ENCODE assay signal across 9 cellular contexts in the genomic region with DNA sequence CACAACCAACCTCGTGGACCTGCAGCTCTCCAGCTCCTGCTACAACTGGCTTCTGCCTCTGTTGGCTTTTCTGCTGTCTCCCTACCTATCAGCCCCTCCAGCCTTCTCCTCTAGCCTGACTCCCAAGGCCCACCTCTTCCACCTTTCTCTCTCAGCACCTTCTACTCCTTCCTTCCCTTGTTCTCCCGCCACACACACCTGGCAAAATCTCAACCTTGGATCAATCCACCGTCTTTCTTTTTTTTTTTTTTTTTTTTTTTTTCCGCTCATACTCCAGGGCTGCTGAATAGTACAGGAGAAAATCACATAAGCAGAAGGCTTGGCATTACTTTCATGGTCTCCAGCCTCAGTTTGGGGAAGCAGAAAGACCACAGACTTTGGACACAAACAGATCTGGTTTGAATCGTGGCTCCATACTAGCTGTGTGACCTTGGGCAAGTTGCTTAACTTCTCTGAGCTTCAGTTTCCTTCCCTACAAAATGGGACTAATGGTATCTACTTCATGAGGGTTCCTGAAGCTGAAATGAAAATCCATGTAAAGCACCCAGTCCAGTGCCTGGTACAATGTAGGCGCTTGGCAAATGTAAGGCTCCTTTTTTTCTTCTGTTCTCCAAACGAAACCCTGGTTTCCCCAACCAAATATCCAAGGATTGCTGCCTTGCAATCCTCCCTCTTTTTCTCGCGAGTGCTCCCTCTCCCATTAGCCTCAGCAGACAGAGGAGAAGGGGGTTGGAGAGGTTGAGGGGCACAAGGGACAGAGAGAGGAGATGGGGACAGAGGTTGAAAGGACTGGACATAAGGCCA. TPM values are rescaled to one million over a fixed set of nuclear protein-coding genes. Genes with fewer than 3 reads are reported as not detected.
DNase-seq lines count a peak whose midpoint lies in the region; ATAC-seq and TF ChIP-seq lines count a peak whose summit lies in the region.
"Had no signal": no experiment of that assay in that cellular context is flagged by ENCODE, and none has a peak within 500 bp of the region (broad histone marks: within the 10 kb centered on the region; RNA-seq: fewer than 3 reads in every experiment).

No MANE protein-coding gene starts in this region.

- H3K4me3 ChIP-seq in heart left ventricle (peak overlapping the region; percentile 51 to 87 (median 64)), dorsolateral prefrontal cortex (peak overlapping the region; percentile 40 to 76 (median 61)), muscle layer of duodenum (ENCODE audit: low read depth in 1 of 2, low read length in 2 of 2) (peak overlapping the region; percentile 55 to 64), Karpas-422 (ENCODE audit: low read length) (no peak overlapping the region)

- no peaks in the 10 kb centered on the region for H3K9me2 ChIP-seq in Karpas-422 (replicated peaks; ENCODE audit: insufficient read depth, low read length)

- H3K4me2 ChIP-seq in Karpas-422 (ENCODE audit: low read depth, low read length, poor library complexity, severe bottlenecking) = no peak overlapping the region

- 39 to 53% (median 48%) methylated on average over 9 of the region's 9 CpGs for WGBS in heart left ventricle, 4 donors

- DNase-seq in heart left ventricle = no peak
- DNase-seq in Right ventricle myocardium superior = no peak
- DNase-seq in dorsolateral prefrontal cortex = no peak
- no peak for DNase-seq in NCI-H2171 (lab: John Stamatoyannopoulos, UW)
- DNase-seq in occipital lobe (lab: John Stamatoyannopoulos, UW) = no peak
- DNase-seq in Karpas-422 = no peak
- DNase-seq: erythroblast had no signal

- H3K9me3 ChIP-seq in heart left ventricle = peaks cover 0 to 7% (median 0%) of the 10 kb centered on the region in 12 donors
- no peaks in the 10 kb centered on the region for H3K9me3 ChIP-seq in muscle layer of duodenum (ENCODE audit: control insufficient read depth in 1 of 2, low read length in 2 of 2)
- no peaks in the 10 kb centered on the region for H3K9me3 ChIP-seq in Karpas-422 (ENCODE audit: low read length)

- no peak overlapping the region for H3K9ac ChIP-seq in Karpas-422 (ENCODE audit: low read length)

- intact Hi-C loops in heart left ventricle (cut with DNase I) (no loop called here), Right ventricle myocardium superior (cut with DNase I) (no loop called here), dorsolateral prefrontal cortex (cut with DNase I) (no loop called here)

- H4K20me1 ChIP-seq in Karpas-422 (ENCODE audit: insufficient read depth, low read depth, low read length) = no peaks in the 10 kb centered on the region

- TF ChIP-seq CTCF in heart left ventricle (IDR thresholded peaks at IDR 0.05) (no peak), dorsolateral prefrontal cortex (IDR thresholded peaks at IDR 0.05 in 54 of 56, conservative IDR thresholded peaks at IDR 0.05 in 2 of 56; ENCODE audit: low read depth in 1 of 56, partially characterized antibody in 56 of 56) (no peak)

- no peaks in the 10 kb centered on the region for H3K79me2 ChIP-seq in Karpas-422 (ENCODE audit: low read length)

- no peak for TF ChIP-seq POLR2A in heart left ventricle (IDR thresholded peaks at IDR 0.05)

- no peak overlapping the region for H2AFZ ChIP-seq in Karpas-422 (ENCODE audit: low read length)

- peaks cover 0 to 24% (median 0%) of the 10 kb centered on the region in 9 donors for H3K27me3 ChIP-seq in heart left ventricle
- H3K27me3 ChIP-seq in dorsolateral prefrontal cortex = peaks cover 0 to 54% (median 15%) of the 10 kb centered on the region in 45 donors
- no peaks in the 10 kb centered on the region for H3K27me3 ChIP-seq in muscle layer of duodenum (ENCODE audit: low read depth, low read length)
- no peaks in the 10 kb centered on the region for H3K27me3 ChIP-seq in Karpas-422 (ENCODE audit: low read length)

- peak overlapping the region in 9 of 12 donors; percentile 62 to 80 (median 76) for H3K27ac ChIP-seq in heart left ventricle
- peak overlapping the region in 19 of 59 donors; percentile 9 to 80 (median 67) for H3K27ac ChIP-seq in dorsolateral prefrontal cortex
- H3K27ac ChIP-seq in muscle layer of duodenum (ENCODE audit: low read length) = no peak overlapping the region
- H3K27ac ChIP-seq in Karpas-422 (ENCODE audit: low read length) = no peak overlapping the region

- H3K4me1 ChIP-seq in heart left ventricle (peaks cover 0 to 17% (median 0%) of the 10 kb centered on the region in 12 donors), muscle layer of duodenum (ENCODE audit: control insufficient read depth in 1 of 2, insufficient read depth in 2 of 2, low read length in 2 of 2) (peaks cover 0 to 12% of the 10 kb centered on the region in 2 donors), Karpas-422 (ENCODE audit: low read length) (no peaks in the 10 kb centered on the region)

- ATAC-seq in heart left ventricle = no peak
- no peak for ATAC-seq in Right ventricle myocardium superior (ENCODE audit: poor library complexity)
- ATAC-seq in HG03097 (IDR thresholded peaks at IDR 0.05; ENCODE audit: low FRiP score, unreplicated experiment) = no peak

- H3K36me3 ChIP-seq in heart left ventricle (no peaks in the 10 kb centered on the region), muscle layer of duodenum (ENCODE audit: control insufficient read depth in 1 of 2, insufficient read depth in 2 of 2, low read length in 2 of 2) (no peaks in the 10 kb centered on the region), Karpas-422 (ENCODE audit: insufficient read depth, low read length) (no peaks in the 10 kb centered on the region)

RNA-seq across cellular contexts. Expression of gene FGD1, which starts 1.7 kb away (rescaled TPM):
- total RNA-seq in heart left ventricle (1 to 10 TPM; 4.3 to 7.5 (median 6.7) TPM), Right ventricle myocardium superior (7.5 TPM), dorsolateral prefrontal cortex (10 to 100 TPM in 102 of 120 experiments, 1 to 10 TPM in 18; 5.1 to 15.8 (median 11.9) TPM), occipital lobe (9.0 TPM)
- polyA plus RNA-seq in heart left ventricle = 1 to 10 TPM; 3.9 to 4.2 TPM
- total RNA-seq in Karpas-422 (2014; rRNA removed; shearing (Covaris generic); ENCODE audit: low replicate concordance) = not detected in 2 replicates

RNA-seq across cellular contexts. Expression of gene GNL3L, which starts 35.7 kb away (rescaled TPM):
- total RNA-seq in heart left ventricle (10 to 100 TPM; 27.1 to 44.2 (median 37.4) TPM), Right ventricle myocardium superior (25.5 TPM), dorsolateral prefrontal cortex (10 to 100 TPM; 18.8 to 35.6 (median 27.4) TPM), occipital lobe (17.6 TPM)
- polyA plus RNA-seq in heart left ventricle = 10 to 100 TPM in 1 of 2 donors, 1 to 10 TPM in 1; 5.6 to 23.1 TPM
- 39.3 and 57.0 TPM in 2 replicates for total RNA-seq in Karpas-422 (2014; rRNA removed; shearing (Covaris generic); ENCODE audit: low replicate concordance)

RNA-seq across cellular contexts. Expression of gene TSR2, which starts 54.2 kb away (rescaled TPM):
- 10 to 100 TPM; 17.7 to 45.4 (median 34.6) TPM for total RNA-seq in heart left ventricle
- polyA plus RNA-seq in heart left ventricle = 10 to 100 TPM; 45.0 to 54.3 TPM
- 39.1 TPM for total RNA-seq in Right ventricle myocardium superior
- 100 to 1,000 TPM in 31 of 120 experiments, 10 to 100 TPM in 89; 58.9 to 122 (median 92.9) TPM for total RNA-seq in dorsolateral prefrontal cortex
- total RNA-seq in occipital lobe = 11.9 TPM
- 7.9 and 15.3 TPM in 2 replicates for total RNA-seq in Karpas-422 (2014; rRNA removed; shearing (Covaris generic); ENCODE audit: low replicate concordance)

Comparison
In these comparisons a context has a peak if more than half of its experiments do, and no peak if none do; other contexts are left out.
1. H3K27ac ChIP-seq: peak in heart left ventricle (9 of 12); none in muscle layer of duodenum (single experiment) and Karpas-422 (single experiment).